In the genomic region with DNA sequence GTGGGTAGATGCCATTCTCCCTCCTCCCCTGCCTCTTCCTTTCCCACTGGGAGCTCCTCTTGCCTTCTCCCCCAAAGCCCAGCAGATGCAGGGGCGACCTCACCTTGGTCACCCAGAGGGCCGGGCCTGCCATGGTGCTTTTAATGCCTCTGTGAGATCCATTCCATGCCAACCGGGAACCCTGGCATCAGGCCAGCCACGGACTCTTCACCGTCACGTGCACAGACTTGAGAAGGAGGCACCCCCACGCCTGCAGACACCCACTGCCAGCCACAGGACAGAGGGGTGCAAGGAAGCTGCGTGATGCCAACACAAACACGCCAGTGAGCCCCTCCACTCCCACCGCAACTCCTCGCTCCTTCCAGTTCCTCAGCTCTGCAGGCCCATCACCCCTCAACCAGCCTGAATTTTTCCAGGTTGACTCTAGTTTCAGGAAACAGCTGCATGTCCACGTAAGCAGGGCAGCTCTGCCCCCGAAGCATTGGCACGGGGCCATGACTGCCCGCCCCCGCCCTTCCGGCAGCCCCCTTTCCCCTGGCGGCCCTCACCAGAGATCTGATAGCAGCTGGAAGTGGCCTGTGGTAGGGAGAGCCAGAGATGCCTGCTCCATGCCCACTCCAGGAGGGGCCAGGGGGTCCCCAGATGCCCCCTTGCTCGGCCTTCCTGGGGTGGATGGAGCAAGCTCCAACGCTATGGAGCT, we compare ENCODE assay signal across 12 cellular contexts. TPM values are rescaled to one million over a fixed set of nuclear protein-coding genes. Genes with fewer than 3 reads are reported as not detected.
DNase-seq lines count a peak whose midpoint lies in the region; ATAC-seq and TF ChIP-seq lines count a peak whose summit lies in the region.
"Had no signal": no experiment of that assay in that cellular context is flagged by ENCODE, and none has a peak within 500 bp of the region (broad histone marks: within the 10 kb centered on the region; RNA-seq: fewer than 3 reads in every experiment).

No MANE protein-coding gene starts in this region.

- ATAC-seq in stimulated activated effector memory CD8-positive, alpha-beta T cell treated with anti-CD3 and anti-CD28 coated beads, Interleukin-12 subunit alpha, Interleukin-12 subunit beta, amount 100 ng/mL, for 72 hours = no peak
- no peak for ATAC-seq in HG03159 (IDR thresholded peaks at IDR 0.05; ENCODE audit: unreplicated experiment)
- ATAC-seq: A549; stimulated activated memory B cell treated with anti-CD40 and anti-IgM and Interleukin-4, amounts not matched to agents 10 μg/mL and 1 μg/mL and 100 μg/mL, for 72 hours had no signal

- peaks cover 13 to 64% (median 27%) of the 10 kb centered on the region in 3 donors for H3K4me1 ChIP-seq in esophagus squamous epithelium

- H3K9me3 ChIP-seq in esophagus squamous epithelium = no peaks in the 10 kb centered on the region
- H3K9me3 ChIP-seq: A549 had no signal

- TF ChIP-seq CTCF in RWPE1 (conservative IDR thresholded peaks at IDR 0.05; ENCODE audit: low read depth) (no peak), esophagus squamous epithelium (IDR thresholded peaks at IDR 0.05) (no peak)

- no peaks in the 10 kb centered on the region for H3K9me3 Mint-ChIP-seq in stimulated activated effector memory CD8-positive, alpha-beta T cell treated with anti-CD3 and anti-CD28 coated beads, Interleukin-12 subunit alpha, Interleukin-12 subunit beta, amount 100 ng/mL, for 72 hours
- H3K9me3 Mint-ChIP-seq: naive B cell; stimulated activated memory B cell treated with anti-CD40 and anti-IgM and Interleukin-4, amounts not matched to agents 10 μg/mL and 1 μg/mL and 100 μg/mL, for 72 hours had no signal

- H3K27ac ChIP-seq in RWPE1 (peak overlapping the region; percentile 14; the same call in 1 of the 2 replicates), esophagus squamous epithelium (peak overlapping the region in 3 of 4 donors; percentile 8 to 42 (median 29))
- H3K27ac ChIP-seq: A549 had no signal

- H3K4me3 Mint-ChIP-seq in stimulated activated effector memory CD8-positive, alpha-beta T cell treated with anti-CD3 and anti-CD28 coated beads, Interleukin-12 subunit alpha, Interleukin-12 subunit beta, amount 100 ng/mL, for 72 hours = no peak overlapping the region
- H3K4me3 Mint-ChIP-seq: stimulated activated memory B cell treated with anti-CD40 and anti-IgM and Interleukin-4, amounts not matched to agents 10 μg/mL and 1 μg/mL and 100 μg/mL, for 72 hours had no signal

- POLR2A ChIA-PET in RWPE1 (lab: Yijun Ruan, JAX; ENCODE audit: low non-redundant PET) = no interaction called here

- CTCF ChIA-PET in RWPE1 (lab: Yijun Ruan, JAX) = interaction anchor here (0.6 kb wide), 1 partner anchor 945 kb away, joined by 4 read pairs; no protein-coding TSS in a partner anchor

- no peaks in the 10 kb centered on the region for H3K27me3 ChIP-seq in esophagus squamous epithelium

- H3K27ac Mint-ChIP-seq in stimulated activated effector memory CD8-positive, alpha-beta T cell treated with anti-CD3 and anti-CD28 coated beads, Interleukin-12 subunit alpha, Interleukin-12 subunit beta, amount 100 ng/mL, for 72 hours = peak overlapping the region; percentile 76
- H3K27ac Mint-ChIP-seq: stimulated activated memory B cell treated with anti-CD40 and anti-IgM and Interleukin-4, amounts not matched to agents 10 μg/mL and 1 μg/mL and 100 μg/mL, for 72 hours had no signal

- peaks cover 30% of the 10 kb centered on the region for H3K36me3 Mint-ChIP-seq in stimulated activated effector memory CD8-positive, alpha-beta T cell treated with anti-CD3 and anti-CD28 coated beads, Interleukin-12 subunit alpha, Interleukin-12 subunit beta, amount 100 ng/mL, for 72 hours
- H3K36me3 Mint-ChIP-seq: naive B cell had no signal

- no peaks in the 10 kb centered on the region for H3K36me3 ChIP-seq in esophagus squamous epithelium

- DNase-seq in NCI-H2081 (lab: John Stamatoyannopoulos, UW) = peak; percentile 21 to 66
- no peak for DNase-seq in NCI-H2081 treated with DMSO at 0.1 percent for 48 hours (lab: John Stamatoyannopoulos, UW)
- no peak for DNase-seq in RWPE1 (ENCODE audit: low spot score)
- no peak for DNase-seq in esophagus squamous epithelium (lab: John Stamatoyannopoulos, UW)
- no peak for DNase-seq in stimulated activated effector memory CD8-positive, alpha-beta T cell treated with anti-CD3 and anti-CD28 coated beads, Interleukin-12 subunit alpha, Interleukin-12 subunit beta, amount 100 ng/mL, for 72 hours (ENCODE audit: low spot score in 2 of 2)
- DNase-seq in stimulated activated CD8-positive, alpha-beta memory T cell treated with anti-CD3 and anti-CD28 coated beads, Interleukin-4, amount 100 ng/mL, for 48 hours = no peak
- DNase-seq in stimulated activated CD4-positive, alpha-beta T cell treated with anti-CD3 and anti-CD28 coated beads, Interleukin-15, amount 100 ng/mL, for 24 hours = no peak
- DNase-seq: activated CD8-positive, alpha-beta memory T cell treated with anti-CD3 and anti-CD28 coated beads, Interleukin-2, amount 50 U/mL, for 48 hours; naive B cell had no signal

- no peak overlapping the region for H3K4me3 ChIP-seq in esophagus squamous epithelium
- H3K4me3 ChIP-seq: A549 had no signal

- no peak for TF ChIP-seq POLR2A in esophagus squamous epithelium (IDR thresholded peaks at IDR 0.05)

- H3K4me1 Mint-ChIP-seq in stimulated activated effector memory CD8-positive, alpha-beta T cell treated with anti-CD3 and anti-CD28 coated beads, Interleukin-12 subunit alpha, Interleukin-12 subunit beta, amount 100 ng/mL, for 72 hours = peaks cover 58% of the 10 kb centered on the region

- WGBS in esophagus squamous epithelium, 2 donors = 70 to 72% methylated on average over 8 to 12 of the region's 20 CpGs

- intact Hi-C loops in esophagus squamous epithelium (cut with DNase I) = no loop called here

RNA-seq across cellular contexts. Expression of a gene that starts 50.8 kb away (rescaled TPM):
- 10 to 100 TPM in 1 of 4 donors, 1 to 10 TPM in 3; 4.1 to 13.6 (median 8.2) TPM for total RNA-seq in esophagus squamous epithelium

Comparison
In these comparisons a context has a peak if more than half of its experiments do, and no peak if none do; other contexts are left out.
1. DNase-seq: peak in NCI-H2081 (2 of 2); none in NCI-H2081 treated with DMSO at 0.1 percent for 48 hours (single experiment), RWPE1 (single experiment), esophagus squamous epithelium (single experiment), stimulated activated effector memory CD8-positive, alpha-beta T cell treated with anti-CD3 and anti-CD28 coated beads, Interleukin-12 subunit alpha, Interleukin-12 subunit beta, amount 100 ng/mL, for 72 hours (0 of 2), stimulated activated CD8-positive, alpha-beta memory T cell treated with anti-CD3 and anti-CD28 coated beads, Interleukin-4, amount 100 ng/mL, for 48 hours (single experiment) and stimulated activated CD4-positive, alpha-beta T cell treated with anti-CD3 and anti-CD28 coated beads, Interleukin-15, amount 100 ng/mL, for 24 hours (single experiment).